In the genomic region with DNA sequence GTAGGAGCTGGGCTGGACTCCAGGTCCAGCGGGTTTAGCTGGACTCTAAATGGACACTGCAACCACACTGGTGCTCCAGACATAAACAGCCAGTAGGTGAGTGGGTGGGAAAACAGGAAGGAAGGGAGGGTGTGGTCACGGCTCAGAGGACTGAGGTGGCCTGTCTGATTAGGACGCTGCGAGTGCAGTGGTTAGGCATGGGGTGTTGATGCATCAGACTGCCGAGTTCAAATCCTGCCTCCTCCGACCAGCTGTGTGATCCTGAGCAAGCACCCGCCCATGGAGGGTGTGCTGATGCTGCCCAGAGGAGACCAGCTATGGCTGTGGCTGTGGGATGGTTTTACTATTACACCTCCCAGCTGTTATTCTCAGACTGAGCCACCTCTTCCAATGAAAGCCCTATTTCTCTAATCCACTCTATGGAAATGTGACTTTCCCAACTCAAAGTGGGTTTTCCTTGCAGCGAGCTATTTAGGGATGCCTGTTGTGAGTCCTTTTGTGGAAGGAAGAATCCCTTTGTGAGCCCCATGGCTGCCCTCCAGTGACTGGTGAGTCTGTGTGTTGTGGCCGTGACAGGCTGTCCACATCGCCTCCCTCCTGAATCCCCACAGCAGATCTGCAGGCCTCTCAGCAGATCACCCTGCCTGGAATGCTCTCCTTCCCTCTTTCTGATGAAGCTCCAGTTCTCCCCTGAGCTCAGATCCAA, we compare ENCODE assay signal across 12 cellular contexts. TPM values are rescaled to one million over a fixed set of nuclear protein-coding genes. Genes with fewer than 3 reads are reported as not detected.
A peak's percentile ranks its signal among the peaks of the same experiment; 100 is the strongest.
DNase-seq lines count a peak whose midpoint lies in the region; ATAC-seq and TF ChIP-seq lines count a peak whose summit lies in the region.
"Had no signal": no experiment of that assay in that cellular context is flagged by ENCODE, and none has a peak within 500 bp of the region (broad histone marks: within the 10 kb centered on the region; RNA-seq: fewer than 3 reads in every experiment).

No MANE protein-coding gene starts in this region.

- peaks cover 57 to 66% of the 10 kb centered on the region in 2 donors for H3K4me1 Mint-ChIP-seq in stimulated activated naive B cell treated with anti-CD40 and anti-IgM and Interleukin-4, amounts not matched to agents 10 μg/mL and 1 μg/mL and 100 μg/mL, for 72 hours

- H3K4me1 ChIP-seq in foreskin keratinocyte: no peaks in the 10 kb centered on the region

- peaks cover 51 to 82% of the 10 kb centered on the region in 2 donors for H3K36me3 Mint-ChIP-seq in stimulated activated naive B cell treated with anti-CD40 and anti-IgM and Interleukin-4, amounts not matched to agents 10 μg/mL and 1 μg/mL and 100 μg/mL, for 72 hours

- H3K27me3 Mint-ChIP-seq in stimulated activated naive B cell treated with anti-CD40 and anti-IgM and Interleukin-4, amounts not matched to agents 10 μg/mL and 1 μg/mL and 100 μg/mL, for 72 hours: no peaks in the 10 kb centered on the region
- H3K27me3 Mint-ChIP-seq: natural killer cell treated with Interleukin-12 subunit alpha and Interleukin-12 subunit beta and Interleukin-15 and Interleukin-18, amount 100 ng/mL, for 72 hours had no signal

- TF ChIP-seq CTCF in foreskin keratinocyte (conservative IDR thresholded peaks at IDR 0.05): no peak

- peak overlapping the region; percentile 91 for H3K27ac Mint-ChIP-seq in stimulated activated naive B cell treated with anti-CD40 and anti-IgM and Interleukin-4, amounts not matched to agents 10 μg/mL and 1 μg/mL and 100 μg/mL, for 72 hours

- peaks cover 0 to 5% of the 10 kb centered on the region in 2 donors for H3K9me3 Mint-ChIP-seq in stimulated activated naive B cell treated with anti-CD40 and anti-IgM and Interleukin-4, amounts not matched to agents 10 μg/mL and 1 μg/mL and 100 μg/mL, for 72 hours
- H3K9me3 Mint-ChIP-seq: natural killer cell treated with Interleukin-12 subunit alpha and Interleukin-12 subunit beta and Interleukin-15 and Interleukin-18, amount 100 ng/mL, for 72 hours had no signal

- peak; percentile 60 for DNase-seq in activated effector memory CD4-positive, alpha-beta T cell treated with anti-CD3 and anti-CD28 coated beads, Interleukin-2, amount 50 U/mL, for 16 hours
- DNase-seq in activated effector memory CD4-positive, alpha-beta T cell treated with Interleukin-2 at 50 U/mL for 16 hours: no peak
- peak; percentile 17 for DNase-seq in NCI-H226
- peak; percentile 12 for DNase-seq in dermis blood vessel endothelial cell
- no peak for DNase-seq in stimulated activated naive B cell treated with anti-CD40 and anti-IgM and Interleukin-4, amounts not matched to agents 10 μg/mL and 1 μg/mL and 100 μg/mL, for 72 hours
- DNase-seq in NCI-H1105 treated with DMSO at 0.1 percent for 48 hours (lab: John Stamatoyannopoulos, UW): no peak
- DNase-seq in foreskin keratinocyte: no peak
- DNase-seq in hepatic stellate cell (ENCODE audit: low spot score): no peak
- DNase-seq: NCI-H187 treated with DMSO at 0.1 percent for 48 hours, testis, WERI-Rb-1 had no signal

- no peak overlapping the region for H3K4me3 Mint-ChIP-seq in stimulated activated naive B cell treated with anti-CD40 and anti-IgM and Interleukin-4, amounts not matched to agents 10 μg/mL and 1 μg/mL and 100 μg/mL, for 72 hours
- H3K4me3 Mint-ChIP-seq: natural killer cell treated with Interleukin-12 subunit alpha and Interleukin-12 subunit beta and Interleukin-15 and Interleukin-18, amount 100 ng/mL, for 72 hours had no signal

- ATAC-seq in stimulated activated naive B cell treated with anti-CD40 and anti-IgM and Interleukin-4, amounts not matched to agents 10 μg/mL and 1 μg/mL and 100 μg/mL, for 72 hours (replicated peaks): peak; percentile 60 to 63
- ATAC-seq in foreskin keratinocyte: no peak
- ATAC-seq: natural killer cell treated with Interleukin-12 subunit alpha and Interleukin-12 subunit beta and Interleukin-15 and Interleukin-18, amount 100 ng/mL, for 72 hours had no signal

- no peak overlapping the region for H3K27ac ChIP-seq in foreskin keratinocyte
- H3K27ac ChIP-seq: testis, WERI-Rb-1 had no signal

- peaks cover 10% of the 10 kb centered on the region for H3K27me3 ChIP-seq in foreskin keratinocyte
- H3K27me3 ChIP-seq: testis had no signal

RNA-seq across cellular contexts. Expression of a gene that starts 56.6 kb away (rescaled TPM):
- 0.17 TPM in 1 of 2 replicates, not detected in the other for total RNA-seq in dermis blood vessel endothelial cell
- total RNA-seq in foreskin keratinocyte: 0.11 and 0.27 TPM in 2 replicates
- 0.10 and 0.32 TPM in 2 replicates for polyA plus RNA-seq in foreskin keratinocyte
- total RNA-seq: natural killer cell treated with Interleukin-12 subunit alpha and Interleukin-12 subunit beta and Interleukin-15 and Interleukin-18, amount 100 ng/mL, for 72 hours; testis had no signal

Comparison
In these comparisons a context has a peak if more than half of its experiments do, and no peak if none do; other contexts are left out.
1. DNase-seq: peak in activated effector memory CD4-positive, alpha-beta T cell treated with anti-CD3 and anti-CD28 coated beads, Interleukin-2, amount 50 U/mL, for 16 hours (single experiment), NCI-H226 (single experiment) and dermis blood vessel endothelial cell (single experiment); none in activated effector memory CD4-positive, alpha-beta T cell treated with Interleukin-2 at 50 U/mL for 16 hours (single experiment), stimulated activated naive B cell treated with anti-CD40 and anti-IgM and Interleukin-4, amounts not matched to agents 10 μg/mL and 1 μg/mL and 100 μg/mL, for 72 hours (single experiment), NCI-H1105 treated with DMSO at 0.1 percent for 48 hours (single experiment), foreskin keratinocyte (0 of 2) and hepatic stellate cell (single experiment).